Comparison of ENCODE assay signal across 24 cellular contexts in the genomic region with DNA sequence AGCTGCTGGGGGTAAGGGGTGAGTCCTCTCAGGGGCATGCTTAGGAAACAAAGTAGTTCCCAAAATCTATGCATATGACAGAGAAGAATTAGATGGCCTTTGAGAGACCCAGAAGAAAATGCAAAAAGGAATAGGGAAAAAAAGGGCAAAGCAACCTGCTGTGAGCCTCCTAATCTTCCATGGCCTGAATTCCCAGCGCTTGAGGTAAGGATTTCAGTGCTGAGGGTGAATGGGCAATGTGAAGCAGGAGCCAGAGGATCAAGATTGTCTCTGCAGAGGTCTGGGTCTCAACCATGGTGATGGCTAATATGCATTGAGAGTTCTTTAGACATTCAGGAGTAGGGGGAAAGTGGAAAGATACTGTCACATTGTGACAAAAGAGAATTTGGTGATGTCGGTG. TPM values are rescaled to one million over a fixed set of nuclear protein-coding genes. Genes with fewer than 3 reads are reported as not detected.
DNase-seq lines count a peak whose midpoint lies in the region; ATAC-seq and TF ChIP-seq lines count a peak whose summit lies in the region.
"Had no signal": no experiment of that assay in that cellular context is flagged by ENCODE, and none has a peak within 500 bp of the region (broad histone marks: within the 10 kb centered on the region; RNA-seq: fewer than 3 reads in every experiment).

No MANE protein-coding gene starts in this region.

- DNase-seq in H9 (no peak), WTC11 (ENCODE audit: low spot score) (no peak), endodermal cell (peak; percentile 55), neural progenitor cell (ENCODE audit: low spot score) (peak; percentile 7), occipital lobe (lab: John Stamatoyannopoulos, UW) (no peak)
- no peak for DNase-seq in activated CD4-positive, alpha-beta T cell treated with anti-CD3 and anti-CD28 coated beads for 48 hours
- DNase-seq: 8988T; ACHN; AML-193; BE2C; Calu3; CD4-positive, alpha-beta T cell; CD8-positive, alpha-beta memory T cell; DMS53; DMS79 treated with DMSO at 0.1 percent for 48 hours; GM23248; HCEC 1CT had no signal

- H3T11ph ChIP-seq in H9 (ENCODE audit: low read length), result no peak overlapping the region

- no peaks in the 10 kb centered on the region for H3K23me2 ChIP-seq in H9 (ENCODE audit: insufficient read length, low read depth, low read length, poor library complexity, severe bottlenecking)

- H3K79me2 ChIP-seq in H9 (ENCODE audit: insufficient read depth, low read length) (no peaks in the 10 kb centered on the region), neural progenitor cell (ENCODE audit: low read depth) (no peaks in the 10 kb centered on the region)

- H4K8ac ChIP-seq in H9 (replicated peaks; ENCODE audit: insufficient read length, low read depth, low read length), result no peak overlapping the region

- no peaks in the 10 kb centered on the region for H3F3A ChIP-seq in neural progenitor cell (ENCODE audit: low read depth)

- no peak overlapping the region for H3K4ac ChIP-seq in H9 (ENCODE audit: low read depth, low read length)

- H3K27ac ChIP-seq in H9 (ENCODE audit: insufficient read length, low read depth, low read length) (no peak overlapping the region), endodermal cell (ENCODE audit: low read depth, low read length) (no peak overlapping the region), neural progenitor cell (no peak overlapping the region)
- H3K27ac ChIP-seq: A549; BLaER1 treated with 17β-estradiol and CSF1 and Interleukin-3, amounts not matched to agents 10 nM and 100 nM; GM23248 had no signal

- POLR2A ChIA-PET in WTC11 (lab: Charles Lee), result no interaction called here

- H4K20me1 ChIP-seq in H9 (ENCODE audit: control insufficient read depth, insufficient read depth, insufficient read length), result no peaks in the 10 kb centered on the region
- H4K20me1 ChIP-seq in neural progenitor cell (ENCODE audit: low read depth), result no peaks in the 10 kb centered on the region
- H4K20me1 ChIP-seq: BLaER1 treated with 17β-estradiol and CSF1 and Interleukin-3, amounts not matched to agents 10 nM and 100 nM had no signal

- H3K27ac Mint-ChIP-seq in H9 (peak overlapping the region; percentile 30 to 87 (median 86); a peak in 3 of 7 replicates), WTC11 (no peak overlapping the region), endodermal cell (no peak overlapping the region), neural progenitor cell (peak overlapping the region; percentile 82)
- H3K27ac Mint-ChIP-seq: CD14-positive monocyte; CD4-positive, alpha-beta T cell had no signal

- ATAC-seq in WTC11, result peak; percentile 44
- ATAC-seq in HG03039 (IDR thresholded peaks at IDR 0.05; ENCODE audit: unreplicated experiment), result no peak
- ATAC-seq: A549, GM12878 had no signal

- no peak overlapping the region for H3K18ac ChIP-seq in H9 (ENCODE audit: insufficient read length, low read depth, low read length)

- H3K27me3 ChIP-seq in H9 (ENCODE audit: insufficient read depth, low read length), result no peaks in the 10 kb centered on the region
- no peaks in the 10 kb centered on the region for H3K27me3 ChIP-seq in endodermal cell (ENCODE audit: control insufficient read depth, insufficient read depth, low read length, poor library complexity, severe bottlenecking)
- no peaks in the 10 kb centered on the region for H3K27me3 ChIP-seq in neural progenitor cell
- H3K27me3 ChIP-seq: BLaER1 treated with 17β-estradiol and CSF1 and Interleukin-3, amounts not matched to agents 10 nM and 100 nM had no signal

- H3K56ac ChIP-seq in H9 (ENCODE audit: insufficient read length, low read depth, low read length), result no peak overlapping the region

- no peak for TF ChIP-seq CTCF in H9 (conservative IDR thresholded peaks at IDR 0.05)
- TF ChIP-seq CTCF in WTC11 (IDR thresholded peaks at IDR 0.05), result no peak
- TF ChIP-seq CTCF in endodermal cell (conservative IDR thresholded peaks at IDR 0.05), result no peak
- TF ChIP-seq CTCF in neural progenitor cell (IDR thresholded peaks at IDR 0.05), result no peak

- no peak overlapping the region for H4K91ac ChIP-seq in H9 (ENCODE audit: insufficient read length, low read depth, low read length)

- no peak overlapping the region for H2BK5ac ChIP-seq in H9 (ENCODE audit: insufficient read length, low read length)

- H3K27me3 Mint-ChIP-seq in H9 (ENCODE audit: low read depth) (no peaks in the 10 kb centered on the region), WTC11 (ENCODE audit: low read depth) (no peaks in the 10 kb centered on the region), endodermal cell (ENCODE audit: insufficient read depth) (no peaks in the 10 kb centered on the region), neural progenitor cell (ENCODE audit: insufficient read depth, low read depth) (no peaks in the 10 kb centered on the region)
- H3K27me3 Mint-ChIP-seq: CD4-positive, alpha-beta T cell; CD8-positive, alpha-beta memory T cell had no signal

- H3K36me3 Mint-ChIP-seq in H9 (ENCODE audit: insufficient read depth in 1 of 3, low read depth in 3 of 3) (no peaks in the 10 kb centered on the region; a peak in 1 of 7 replicates), WTC11 (no peaks in the 10 kb centered on the region), endodermal cell (ENCODE audit: low read depth) (no peaks in the 10 kb centered on the region), neural progenitor cell (no peaks in the 10 kb centered on the region)

- H3K9me3 Mint-ChIP-seq in H9, result no peaks in the 10 kb centered on the region
- peaks cover 5% of the 10 kb centered on the region for H3K9me3 Mint-ChIP-seq in WTC11
- H3K9me3 Mint-ChIP-seq in endodermal cell, result peaks cover 4% of the 10 kb centered on the region
- H3K9me3 Mint-ChIP-seq in neural progenitor cell, result peaks cover 4% of the 10 kb centered on the region
- H3K9me3 Mint-ChIP-seq: CD4-positive, alpha-beta T cell; CD8-positive, alpha-beta memory T cell had no signal

- no peak overlapping the region for H2BK120ac ChIP-seq in H9 (ENCODE audit: low read depth, low read length, poor library complexity, severe bottlenecking)

- no peak overlapping the region for H3K4me2 ChIP-seq in H9 (ENCODE audit: insufficient read depth, insufficient read length, low read length)
- H3K4me2 ChIP-seq in neural progenitor cell, result peak overlapping the region; percentile 24
- H3K4me2 ChIP-seq: A549 had no signal

- H2AK5ac ChIP-seq in H9 (ENCODE audit: insufficient read length, low read length), result no peak overlapping the region

- H3K9ac ChIP-seq in H9 (ENCODE audit: extremely low read depth, insufficient read length, low read length) (no peak overlapping the region), endodermal cell (ENCODE audit: extremely low read depth, low read length, poor library complexity, severe bottlenecking) (no peak overlapping the region), neural progenitor cell (no peak overlapping the region)
- H3K9ac ChIP-seq: BLaER1 treated with 17β-estradiol and CSF1 and Interleukin-3, amounts not matched to agents 10 nM and 100 nM; GM23248 had no signal

- no peak overlapping the region for H2BK20ac ChIP-seq in H9 (ENCODE audit: low read depth, low read length, poor library complexity, severe bottlenecking)

- H3K4me1 ChIP-seq in H9 (ENCODE audit: insufficient read depth, low read length), result peaks cover 4% of the 10 kb centered on the region; the same call in 1 of the 2 replicates
- peaks cover 10% of the 10 kb centered on the region for H3K4me1 ChIP-seq in endodermal cell (ENCODE audit: control insufficient read depth, insufficient read depth, low read length)
- H3K4me1 ChIP-seq in neural progenitor cell, result peaks cover 15% of the 10 kb centered on the region
- H3K4me1 ChIP-seq: A549, BE2C had no signal

- WGBS in H9 (ENCODE audit: extremely low coverage, insufficient read length, low lambda C conversion rate), result no CpG with 5 or more reads among the region's 2 CpGs
- WGBS in endodermal cell (ENCODE audit: insufficient coverage in 1 of 2, insufficient read length in 1 of 2), 2 experiments, result 56 to 67% methylated on average over 2 of the region's 2 CpGs

- H2BK12ac ChIP-seq in H9 (ENCODE audit: insufficient read length, low read depth, low read length), result no peak overlapping the region

- H3K4me3 ChIP-seq in endodermal cell (ENCODE audit: low read length) (no peak overlapping the region), neural progenitor cell (no peak overlapping the region)
- H3K4me3 ChIP-seq: A549; BLaER1 treated with 17β-estradiol and CSF1 and Interleukin-3, amounts not matched to agents 10 nM and 100 nM; GM12878; GM23248 had no signal

- no peaks in the 10 kb centered on the region for H3K79me1 ChIP-seq in H9 (ENCODE audit: insufficient read depth, low read depth, low read length, poor library complexity, severe bottlenecking)

- H3K14ac ChIP-seq in H9 (ENCODE audit: insufficient read depth, low read length), result no peak overlapping the region

- H3K4me1 Mint-ChIP-seq in H9, result peaks cover 18% of the 10 kb centered on the region in 2 experiments
- peaks cover 22% of the 10 kb centered on the region for H3K4me1 Mint-ChIP-seq in WTC11
- peaks cover 38% of the 10 kb centered on the region for H3K4me1 Mint-ChIP-seq in endodermal cell
- H3K4me1 Mint-ChIP-seq in neural progenitor cell, result peaks cover 23% of the 10 kb centered on the region

- H3K4me3 Mint-ChIP-seq in H9 (no peak overlapping the region), WTC11 (no peak overlapping the region), endodermal cell (no peak overlapping the region), neural progenitor cell (no peak overlapping the region)
- H3K4me3 Mint-ChIP-seq: CD14-positive monocyte; CD4-positive, alpha-beta T cell; CD8-positive, alpha-beta memory T cell had no signal

- H2AFZ ChIP-seq in H9 (ENCODE audit: low read length) (no peak overlapping the region), neural progenitor cell (replicated peaks) (peak overlapping the region; percentile 10)
- H2AFZ ChIP-seq: GM23248 had no signal

- no peak overlapping the region for H3K23ac ChIP-seq in H9 (ENCODE audit: insufficient read length, low read depth, low read length)

- H3K9me3 ChIP-seq in H9 (ENCODE audit: control insufficient read depth, low read depth, low read length) (no peaks in the 10 kb centered on the region), endodermal cell (ENCODE audit: control insufficient read depth, low read length) (no peaks in the 10 kb centered on the region), neural progenitor cell (ENCODE audit: low read depth) (no peaks in the 10 kb centered on the region)
- H3K9me3 ChIP-seq: A549, BE2C had no signal

- CTCF ChIA-PET in WTC11 (lab: Charles Lee), result no interaction called here

- H2BK15ac ChIP-seq in H9 (ENCODE audit: low read depth, low read length), result no peak overlapping the region

- H3K36me3 ChIP-seq in endodermal cell (ENCODE audit: control insufficient read depth, insufficient read depth, low read length), result no peaks in the 10 kb centered on the region
- no peaks in the 10 kb centered on the region for H3K36me3 ChIP-seq in neural progenitor cell
- H3K36me3 ChIP-seq: BE2C had no signal

- no peak overlapping the region for H4K5ac ChIP-seq in H9 (ENCODE audit: insufficient read length, low read depth, low read length)

RNA-seq across cellular contexts. Expression of gene GPR65, which starts 31.5 kb away (rescaled TPM):
- total RNA-seq in H9 (2021) (not detected in 2 replicates), WTC11 (2021) (not detected in 3 replicates), endodermal cell (not detected), neural progenitor cell (ENCODE audit: low replicate concordance) (not detected in 2 replicates), occipital lobe (0.47 TPM)
- not detected for polyA plus RNA-seq in endodermal cell (2013, experiment 1 of 2)
- polyA plus RNA-seq in endodermal cell (2013, experiment 2 of 2), result not detected
- total RNA-seq: Daoy, G401 had no signal

RNA-seq across cellular contexts. Expression of gene GALC, which starts 43.4 kb away (rescaled TPM):
- 9.1 and 12.4 TPM in 2 replicates for total RNA-seq in H9 (2021)
- total RNA-seq in WTC11 (2021), result 10.6 to 10.9 TPM (median 10.7 TPM) in 3 replicates
- total RNA-seq in endodermal cell, result 10 to 100 TPM; 31.8 to 76.0 TPM
- 36.8 TPM for polyA plus RNA-seq in endodermal cell (2013, experiment 1 of 2)
- 35.6 TPM for polyA plus RNA-seq in endodermal cell (2013, experiment 2 of 2)
- total RNA-seq in neural progenitor cell (ENCODE audit: low replicate concordance), result 22.8 and 30.8 TPM in 2 replicates
- 41.3 TPM for total RNA-seq in occipital lobe

Comparison
In these comparisons a context has a peak if more than half of its experiments do, and no peak if none do; other contexts are left out.
1. DNase-seq: peak in endodermal cell (single experiment) and neural progenitor cell (single experiment); none in H9 (single experiment), WTC11 (single experiment), occipital lobe (single experiment) and activated CD4-positive, alpha-beta T cell treated with anti-CD3 and anti-CD28 coated beads for 48 hours (single experiment).
2. H3K27ac Mint-ChIP-seq: peak in H9 (3 of 3) and neural progenitor cell (single experiment); none in WTC11 (single experiment) and endodermal cell (single experiment).